In the genomic region with DNA sequence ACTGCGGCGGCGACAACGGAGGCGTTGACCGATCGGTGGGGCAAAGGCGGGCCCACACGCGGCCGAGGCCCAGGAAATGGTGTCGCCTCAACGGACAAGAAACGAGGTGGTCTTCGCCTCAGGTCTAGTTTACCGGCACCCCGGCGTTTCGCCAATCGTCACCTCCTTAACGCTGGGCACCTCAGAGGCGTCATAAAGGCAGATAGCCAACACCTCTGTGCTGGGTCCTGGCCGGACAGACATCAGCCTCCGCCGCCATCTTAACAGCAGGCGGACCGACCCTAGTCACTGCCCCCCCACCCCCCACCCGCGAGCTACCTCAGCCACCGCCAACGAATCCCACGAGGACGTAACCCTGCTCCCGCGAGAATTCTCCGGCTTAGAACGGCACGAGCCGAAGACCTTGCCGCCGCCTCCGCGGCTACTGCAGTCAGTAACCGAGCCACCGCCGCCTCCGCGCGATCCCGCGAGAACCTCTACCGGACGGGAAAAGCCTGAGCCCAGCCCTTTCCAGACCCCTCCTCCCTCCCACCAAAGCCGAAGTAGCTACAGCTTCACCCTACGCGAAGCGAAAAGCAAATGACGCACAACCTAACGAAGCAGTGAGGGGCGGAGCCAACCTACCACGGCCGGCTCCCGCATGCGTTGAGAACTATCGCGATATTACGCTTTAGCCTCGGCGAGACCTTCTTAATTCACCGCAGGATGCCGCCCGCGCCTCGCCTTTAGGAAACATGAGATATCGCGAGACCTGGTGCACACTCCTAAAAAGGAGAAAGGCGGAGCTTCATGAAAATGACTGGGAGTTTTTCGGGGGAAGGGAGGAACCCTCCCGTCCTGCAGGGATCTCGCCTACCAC, we compare ENCODE assay signal across 8 cellular contexts. TPM values are rescaled to one million over a fixed set of nuclear protein-coding genes. Genes with fewer than 3 reads are reported as not detected.
DNase-seq lines count a peak whose midpoint lies in the region; ATAC-seq and TF ChIP-seq lines count a peak whose summit lies in the region.

No MANE protein-coding gene starts in this region.

- H3K9me3 ChIP-seq in Loucy (ENCODE audit: insufficient read depth, low read depth, low read length) (no peaks in the 10 kb centered on the region), RWPE2 (ENCODE audit: severe bottlenecking) (no peaks in the 10 kb centered on the region)

- no peaks in the 10 kb centered on the region for H3K27me3 ChIP-seq in H7 (ENCODE audit: control insufficient read depth, insufficient read depth, low read length)
- no peaks in the 10 kb centered on the region for H3K27me3 ChIP-seq in Loucy (ENCODE audit: insufficient read depth, low read length, poor library complexity, severe bottlenecking)
- H3K27me3 ChIP-seq in RWPE2 (ENCODE audit: insufficient read depth, poor library complexity, severe bottlenecking), result no peaks in the 10 kb centered on the region

- peak overlapping the region; percentile 91 for H3K4me2 ChIP-seq in Loucy (ENCODE audit: low read depth, low read length, poor library complexity, severe bottlenecking)

- H3K36me3 ChIP-seq in H7 (replicated peaks; ENCODE audit: control insufficient read depth, insufficient read depth, low read length) (peaks cover 2% of the 10 kb centered on the region; the same call in 1 of the 2 replicates), Loucy (ENCODE audit: insufficient read depth, low read length) (peaks cover 11% of the 10 kb centered on the region; the same call in 1 of the 2 replicates), RWPE2 (ENCODE audit: low read depth) (peaks cover 34% of the 10 kb centered on the region)

- H3K4me3 ChIP-seq in H7 (ENCODE audit: insufficient read depth, low read depth, low read length) (peak overlapping the region; percentile 83), Loucy (ENCODE audit: low read length, poor library complexity, severe bottlenecking) (peak overlapping the region; percentile 85), RWPE2 (ENCODE audit: severe bottlenecking) (peak overlapping the region; percentile 61), fibroblast of pulmonary artery (replicated peaks; ENCODE audit: low read depth, low read length) (peak overlapping the region; percentile 77)

- H3F3A ChIP-seq in Loucy (ENCODE audit: low read depth), result no peaks in the 10 kb centered on the region

- H3K4me1 ChIP-seq in Loucy (ENCODE audit: insufficient read depth, low read length, poor library complexity, severe bottlenecking), result peaks cover 14% of the 10 kb centered on the region
- peaks cover 8% of the 10 kb centered on the region for H3K4me1 ChIP-seq in RWPE2 (ENCODE audit: insufficient read depth, poor library complexity, severe bottlenecking)

- peak; percentile 97 for DNase-seq in EL
- peak; percentile 79 for DNase-seq in H7
- peak; percentile 89 for DNase-seq in RWPE2 (ENCODE audit: low spot score)
- DNase-seq in activated effector memory CD4-positive, alpha-beta T cell treated with Interleukin-2 at 50 U/mL for 16 hours, result peak; percentile 81
- DNase-seq in fibroblast of pulmonary artery (ENCODE audit: low read depth), result peak; percentile 99
- DNase-seq in natural killer cell, result peak; percentile 79
- DNase-seq in stimulated activated naive CD4-positive, alpha-beta T cell (lab: John Stamatoyannopoulos, UW), result peak; percentile 85 to 98 (median 93)

- H3K4me3 Mint-ChIP-seq in natural killer cell, result peak overlapping the region; percentile 91

- intact Hi-C loops in natural killer cell (cut with micrococcal nuclease), result loop anchor here (1.0 to 10.0 kb wide), 6 partner anchors 31 to 1319 kb away; a partner anchor contains a TSS

- H3K9me3 Mint-ChIP-seq in natural killer cell, result no peaks in the 10 kb centered on the region

- peaks cover 32 to 39% of the 10 kb centered on the region in 2 donors for H3K4me1 Mint-ChIP-seq in natural killer cell

- peaks cover 45% of the 10 kb centered on the region for H4K20me1 ChIP-seq in Loucy (ENCODE audit: insufficient read depth, low read length, poor library complexity, severe bottlenecking)

- ATAC-seq in RWPE2 (ENCODE audit: low read depth), result peak; percentile 66
- peak; percentile 74 to 90 (median 79) for ATAC-seq in natural killer cell

- peak overlapping the region; percentile 81 for H3K27ac ChIP-seq in RWPE2 (ENCODE audit: poor library complexity, severe bottlenecking)

- peaks cover 64% of the 10 kb centered on the region for H3K79me2 ChIP-seq in Loucy (ENCODE audit: insufficient read depth, low read length)

- H3K27ac Mint-ChIP-seq in natural killer cell, result peak overlapping the region; percentile 88 to 97

- H2AFZ ChIP-seq in Loucy (ENCODE audit: low read length), result peak overlapping the region; percentile 56; the same call in 1 of the 2 replicates

- no peaks in the 10 kb centered on the region for H3K36me3 Mint-ChIP-seq in natural killer cell

- TF ChIP-seq CTCF in Loucy (conservative IDR thresholded peaks at IDR 0.05; ENCODE audit: low read length) (no peak), RWPE2 (IDR thresholded peaks at IDR 0.05; ENCODE audit: poor library complexity, severe bottlenecking) (no peak), fibroblast of pulmonary artery (IDR thresholded peaks at IDR 0.05; ENCODE audit: low read length, missing control alignments) (no peak), natural killer cell (IDR thresholded peaks at IDR 0.05) (no peak)

- H3K27me3 Mint-ChIP-seq in natural killer cell (ENCODE audit: low read depth in 2 of 2), result no peaks in the 10 kb centered on the region

- no peaks in the 10 kb centered on the region for H3K9me2 ChIP-seq in Loucy (replicated peaks; ENCODE audit: low read depth, low read length)

- H3K9ac ChIP-seq in Loucy (ENCODE audit: low read depth, low read length, poor library complexity, severe bottlenecking), result peak overlapping the region; percentile 94

RNA-seq across cellular contexts. Expression of a gene that starts 2.7 kb away (rescaled TPM):
- 79.9 and 97.4 TPM in 2 replicates for total RNA-seq in H7 (2014; rRNA removed; shearing (Covaris generic))
- total RNA-seq in natural killer cell, result 100 to 1,000 TPM; 187 to 241 (median 218) TPM

Comparison
In these comparisons a context has a peak if more than half of its experiments do, and no peak if none do; other contexts are left out.
1. Peak in every context shown above with its lines: DNase-seq, ATAC-seq, H3K4me3 ChIP-seq and H3K27ac ChIP-seq.